Comparison of ENCODE assay signal across 22 cellular contexts in genomic region chr3:105277656-105278055, GRCh38.
A peak's percentile ranks its signal among the peaks of the same experiment; 100 is the strongest.
DNase-seq lines count a peak whose midpoint lies in the region; ATAC-seq, FAIRE-seq and TF ChIP-seq lines count a peak whose summit lies in the region.
"Had no signal": no experiment of that assay in that cellular context is flagged by ENCODE, and none has a peak within 500 bp of the region (broad histone marks: within the 10 kb centered on the region; RNA-seq: fewer than 3 reads in every experiment).

No MANE protein-coding gene starts in this region.

- FAIRE-seq in bronchial epithelial cell (lab: Jason Lieb, UNC): no peak
- FAIRE-seq: TTC549 had no signal

- H3K4me1 ChIP-seq in suprapubic skin: no peaks in the 10 kb centered on the region
- H3K4me1 ChIP-seq: Caco-2, neural progenitor cell had no signal

- H3K27ac ChIP-seq in brain microvascular endothelial cell (no peak overlapping the region), suprapubic skin (no peak overlapping the region)
- H3K27ac ChIP-seq: coronary artery, neural progenitor cell had no signal

- H3K27me3 ChIP-seq in bronchial epithelial cell (ENCODE audit: control insufficient read depth, insufficient read depth, low read length): no peaks in the 10 kb centered on the region
- no peaks in the 10 kb centered on the region for H3K27me3 ChIP-seq in brain microvascular endothelial cell (replicated peaks)
- no peaks in the 10 kb centered on the region for H3K27me3 ChIP-seq in suprapubic skin
- H3K27me3 ChIP-seq: neural progenitor cell had no signal

- no peak for TF ChIP-seq EP300 in suprapubic skin (IDR thresholded peaks at IDR 0.05)

- no peaks in the 10 kb centered on the region for H3K4me1 Mint-ChIP-seq in stimulated activated memory B cell treated with anti-CD40 and anti-IgM and Interleukin-4, amounts not matched to agents 10 μg/mL and 1 μg/mL and 100 μg/mL, for 72 hours
- H3K4me1 Mint-ChIP-seq: activated naive CD4-positive, alpha-beta T cell treated with anti-CD3 and anti-CD28 coated beads, Interleukin-2, amount 50 U/mL, for 24 hours had no signal

- no peak overlapping the region for H3K4me3 Mint-ChIP-seq in stimulated activated memory B cell treated with anti-CD40 and anti-IgM and Interleukin-4, amounts not matched to agents 10 μg/mL and 1 μg/mL and 100 μg/mL, for 72 hours
- H3K4me3 Mint-ChIP-seq: activated naive CD4-positive, alpha-beta T cell treated with anti-CD3 and anti-CD28 coated beads, Interleukin-2, amount 50 U/mL, for 24 hours; activated T-cell treated with anti-CD3 and anti-CD28 coated beads, Interleukin-2, amount 50 U/mL, for 72 hours; neural progenitor cell had no signal

- H3K27ac Mint-ChIP-seq in stimulated activated memory B cell treated with anti-CD40 and anti-IgM and Interleukin-4, amounts not matched to agents 10 μg/mL and 1 μg/mL and 100 μg/mL, for 72 hours: no peak overlapping the region
- H3K27ac Mint-ChIP-seq: activated naive CD4-positive, alpha-beta T cell treated with anti-CD3 and anti-CD28 coated beads, Interleukin-2, amount 50 U/mL, for 24 hours; activated T-cell treated with anti-CD3 and anti-CD28 coated beads, Interleukin-2, amount 50 U/mL, for 72 hours; neural progenitor cell; progenitor cell of endocrine pancreas had no signal

- 75% methylated on average over 3 of the region's 3 CpGs for WGBS in suprapubic skin

- no peak for TF ChIP-seq CTCF in bronchial epithelial cell (IDR thresholded peaks at IDR 0.05; ENCODE audit: insufficient read depth, low read length, severe bottlenecking)
- TF ChIP-seq CTCF in brain microvascular endothelial cell (IDR thresholded peaks at IDR 0.05; ENCODE audit: low read depth, low read length, missing control alignments): no peak
- TF ChIP-seq CTCF in suprapubic skin (IDR thresholded peaks at IDR 0.05): no peak

- no peak for TF ChIP-seq POLR2A in suprapubic skin (IDR thresholded peaks at IDR 0.05)

- H3K36me3 ChIP-seq in bronchial epithelial cell (ENCODE audit: control insufficient read depth, insufficient read depth, low read length): no peaks in the 10 kb centered on the region
- H3K36me3 ChIP-seq in brain microvascular endothelial cell (replicated peaks): no peaks in the 10 kb centered on the region
- no peaks in the 10 kb centered on the region for H3K36me3 ChIP-seq in suprapubic skin
- H3K36me3 ChIP-seq: neural progenitor cell had no signal

- ATAC-seq in stimulated activated memory B cell treated with anti-CD40 and anti-IgM and Interleukin-4, amounts not matched to agents 10 μg/mL and 1 μg/mL and 100 μg/mL, for 72 hours: no peak
- ATAC-seq: activated T-cell treated with anti-CD3 and anti-CD28 coated beads, Interleukin-2, amount 50 U/mL, for 72 hours; left lobe of liver had no signal

- in situ Hi-C loops in brain microvascular endothelial cell (cut with HindIII; ENCODE audit: low pct_ligation_motif_present, low sequenced_read_pairs): no loop called here

- DNase-seq in A172 (ENCODE audit: low spot score) (peak; percentile 35), HT1080 (ENCODE audit: low read depth) (peak; percentile 80), bronchial epithelial cell (ENCODE audit: low read depth) (peak; percentile 40), foreskin melanocyte (peak; percentile 11), LoVo (ENCODE audit: low spot score) (no peak), brain microvascular endothelial cell (no peak), suprapubic skin (ENCODE audit: low spot score in 2 of 2) (no peak)
- DNase-seq: 8988T; activated CD8-positive, alpha-beta memory T cell treated with anti-CD3 and anti-CD28 coated beads for 24 hours; activated T-cell treated with anti-CD3 and anti-CD28 coated beads, Interleukin-2, amount 50 U/mL, for 72 hours; Caco-2; MM.1S; NCI-H146; NCI-H2171 treated with DMSO at 0.1 percent for 48 hours; stimulated activated CD4-positive, alpha-beta T cell treated with anti-CD3 and anti-CD28 coated beads, Interleukin-4, amount 100 ng/mL, for 24 hours had no signal

- H3K9me3 Mint-ChIP-seq in stimulated activated memory B cell treated with anti-CD40 and anti-IgM and Interleukin-4, amounts not matched to agents 10 μg/mL and 1 μg/mL and 100 μg/mL, for 72 hours: no peaks in the 10 kb centered on the region
- H3K9me3 Mint-ChIP-seq: activated T-cell treated with anti-CD3 and anti-CD28 coated beads, Interleukin-2, amount 50 U/mL, for 72 hours; neural progenitor cell had no signal

- H3K4me3 ChIP-seq in bronchial epithelial cell (ENCODE audit: low read depth, low read length): no peak overlapping the region
- H3K4me3 ChIP-seq in brain microvascular endothelial cell (ENCODE audit: low read depth, low read length): no peak overlapping the region
- H3K4me3 ChIP-seq in suprapubic skin: no peak overlapping the region
- H3K4me3 ChIP-seq: coronary artery, neural progenitor cell had no signal

- H3K27me3 Mint-ChIP-seq in stimulated activated memory B cell treated with anti-CD40 and anti-IgM and Interleukin-4, amounts not matched to agents 10 μg/mL and 1 μg/mL and 100 μg/mL, for 72 hours: no peaks in the 10 kb centered on the region
- H3K27me3 Mint-ChIP-seq: progenitor cell of endocrine pancreas had no signal

- H3K9me3 ChIP-seq in suprapubic skin: no peaks in the 10 kb centered on the region
- H3K9me3 ChIP-seq: Caco-2 had no signal

- no peaks in the 10 kb centered on the region for H3K36me3 Mint-ChIP-seq in stimulated activated memory B cell treated with anti-CD40 and anti-IgM and Interleukin-4, amounts not matched to agents 10 μg/mL and 1 μg/mL and 100 μg/mL, for 72 hours
- H3K36me3 Mint-ChIP-seq: activated naive CD4-positive, alpha-beta T cell treated with anti-CD3 and anti-CD28 coated beads, Interleukin-2, amount 50 U/mL, for 24 hours; neural progenitor cell had no signal

Comparison
In these comparisons a context has a peak if more than half of its experiments do, and no peak if none do; other contexts are left out.
1. DNase-seq: peak in A172 (single experiment), HT1080 (single experiment), bronchial epithelial cell (single experiment) and foreskin melanocyte (single experiment); none in LoVo (single experiment), brain microvascular endothelial cell (single experiment) and suprapubic skin (0 of 2).